1 cellular context compared by ENCODE assay signal in the genomic region with DNA sequence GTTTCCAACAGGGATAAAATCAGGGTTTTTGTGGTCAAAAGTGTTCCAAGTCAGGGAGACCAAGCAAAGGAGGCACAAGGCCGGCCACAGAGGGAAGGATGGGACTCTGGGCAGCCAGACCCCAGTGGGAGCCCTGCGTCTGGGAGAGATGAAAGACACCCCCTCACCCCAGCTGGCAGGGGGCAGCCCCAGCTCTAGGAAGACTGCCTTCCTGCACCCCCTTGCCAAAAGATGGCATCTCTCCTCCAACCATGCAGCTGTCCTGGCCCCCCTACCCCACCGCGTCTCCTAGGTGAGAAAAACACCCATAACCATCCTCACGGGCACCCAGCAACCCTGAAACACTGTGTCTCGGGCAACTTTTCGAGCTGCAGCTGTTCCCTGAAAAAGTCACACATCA.
TF ChIP-seq lines count a peak whose summit lies in the region.

No MANE protein-coding gene starts in this region.

TF ChIP-seq in HepG2, 621 proteins besides CTCF, POLR2A, EP300 and RAD21:
- TF ChIP-seq NAIF1 (CRISPR knock-in tag; IDR thresholded peaks at IDR 0.05; ENCODE audit: borderline replicate concordance) (no peak), CENPT (CRISPR knock-in tag; IDR thresholded peaks at IDR 0.05; ENCODE audit: low read depth) (0 out of 2 replicates have a peak, but pooled peaks have one; percentile 17)
